ENCODE assay signal across 1 cellular context in genomic region chr12:80299219-80299618, GRCh38.
TF ChIP-seq lines count a peak whose summit lies in the region.

No MANE protein-coding gene starts in this region.

TF ChIP-seq in GM12878, 131 proteins besides CTCF, POLR2A, EP300 and RAD21 (continued from another document and continues in another):
- no peak for TF ChIP-seq ZSCAN29 (IDR thresholded peaks at IDR 0.05)
- TF ChIP-seq POU2F2 (IDR thresholded peaks at IDR 0.05; ENCODE audit: borderline replicate concordance, low read depth, low read length): no peak
- no peak for TF ChIP-seq SUZ12 (IDR thresholded peaks at IDR 0.05; ENCODE audit: unreplicated experiment)
- TF ChIP-seq PKNOX1 (IDR thresholded peaks at IDR 0.05): no peak
- TF ChIP-seq ZZZ3 (IDR thresholded peaks at IDR 0.05; ENCODE audit: control insufficient read depth, insufficient read length, low read depth): no peak
- TF ChIP-seq TCF12 (IDR thresholded peaks at IDR 0.05; ENCODE audit: low read depth, low read length): no peak
- no peak for TF ChIP-seq FOS (IDR thresholded peaks at IDR 0.05; ENCODE audit: borderline replicate concordance, extremely low read depth, insufficient read length)
- no peak for TF ChIP-seq BCLAF1 (IDR thresholded peaks at IDR 0.05)
- no peak for TF ChIP-seq BACH1 (IDR thresholded peaks at IDR 0.05; ENCODE audit: borderline replicate concordance)
- no peak for TF ChIP-seq NRF1 (conservative IDR thresholded peaks at IDR 0.05; ENCODE audit: low read depth, low read length)
- no peak for TF ChIP-seq YY1 (IDR thresholded peaks at IDR 0.05; ENCODE audit: low read depth, low read length)
- no peak for TF ChIP-seq E2F8 (IDR thresholded peaks at IDR 0.05; ENCODE audit: low read depth, partially characterized antibody)
- TF ChIP-seq SUPT20H (IDR thresholded peaks at IDR 0.05; ENCODE audit: borderline replicate concordance, control insufficient read depth, low read depth, low read length): no peak
- TF ChIP-seq YBX1 (IDR thresholded peaks at IDR 0.05): no peak
- no peak for TF ChIP-seq ATF3 (IDR thresholded peaks at IDR 0.05; ENCODE audit: borderline replicate concordance, extremely low read depth, low read depth, low read length)
- TF ChIP-seq PML (IDR thresholded peaks at IDR 0.05; ENCODE audit: low read length): no peak
- TF ChIP-seq NR2F1 (conservative IDR thresholded peaks at IDR 0.05): 0 out of 2 replicates have a peak, but pooled peaks have one; percentile 20
- peak; percentile 78; the same call in 1 of the 2 replicates for TF ChIP-seq NFIC (IDR thresholded peaks at IDR 0.05; ENCODE audit: low read depth, low read length)
- TF ChIP-seq WRNIP1 (IDR thresholded peaks at IDR 0.05; ENCODE audit: borderline replicate concordance, low read depth, low read length): no peak
- TF ChIP-seq CHD2 (IDR thresholded peaks at IDR 0.05; ENCODE audit: borderline replicate concordance, low read depth, low read length): no peak
- TF ChIP-seq FOXM1 (IDR thresholded peaks at IDR 0.05; ENCODE audit: low read depth, low read length): peak; percentile 80; the same call in 1 of the 2 replicates
- no peak for TF ChIP-seq BRCA1 (IDR thresholded peaks at IDR 0.05; ENCODE audit: low read depth, low read length)
- no peak for TF ChIP-seq CBX3 (IDR thresholded peaks at IDR 0.05; ENCODE audit: borderline replicate concordance, low read depth)
- no peak for TF ChIP-seq TARDBP (IDR thresholded peaks at IDR 0.05; ENCODE audit: borderline replicate concordance)
- no peak for TF ChIP-seq SIN3A (IDR thresholded peaks at IDR 0.05; ENCODE audit: low read depth, low read length)
- TF ChIP-seq NR2C2 (IDR thresholded peaks at IDR 0.05; ENCODE audit: borderline replicate concordance, control insufficient read depth, insufficient read length, low read depth): no peak
- TF ChIP-seq CHD4 (IDR thresholded peaks at IDR 0.05): no peak
- TF ChIP-seq STAT1 (conservative IDR thresholded peaks at IDR 0.05): no peak
- TF ChIP-seq NFXL1 (IDR thresholded peaks at IDR 0.05; ENCODE audit: borderline replicate concordance): no peak
- TF ChIP-seq KLF5 (IDR thresholded peaks at IDR 0.05; ENCODE audit: partially characterized antibody): no peak
- TF ChIP-seq PAX5 (IDR thresholded peaks at IDR 0.05; ENCODE audit: borderline replicate concordance, low read depth, low read length): no peak
- no peak for TF ChIP-seq HDAC2 (IDR thresholded peaks at IDR 0.05)
- peak; percentile 56; the same call in 1 of the 2 replicates for TF ChIP-seq ZBED1 (IDR thresholded peaks at IDR 0.05; ENCODE audit: borderline replicate concordance)
- no peak for TF ChIP-seq SREBF1 (IDR thresholded peaks at IDR 0.05; ENCODE audit: low read length)
- TF ChIP-seq SMC3 (IDR thresholded peaks at IDR 0.05; ENCODE audit: borderline replicate concordance, low read length): no peak
- no peak for TF ChIP-seq E4F1 (IDR thresholded peaks at IDR 0.05; ENCODE audit: borderline replicate concordance, partially characterized antibody)
- TF ChIP-seq IRF3 (IDR thresholded peaks at IDR 0.05): no peak
- TF ChIP-seq IRF4 (IDR thresholded peaks at IDR 0.05; ENCODE audit: low read depth, low read length): no peak
- no peak; the same call in 1 of the 2 replicates for TF ChIP-seq MTA3 (IDR thresholded peaks at IDR 0.05; ENCODE audit: borderline replicate concordance, low read length)
- TF ChIP-seq TAF1 (IDR thresholded peaks at IDR 0.05; ENCODE audit: borderline replicate concordance, low read depth, low read length): no peak
- TF ChIP-seq USF2 (IDR thresholded peaks at IDR 0.05; ENCODE audit: borderline replicate concordance, low read depth, low read length): no peak
- TF ChIP-seq SMARCA5 (IDR thresholded peaks at IDR 0.05): no peak
- no peak for TF ChIP-seq RFX5 (IDR thresholded peaks at IDR 0.05; ENCODE audit: low read depth, low read length)
- no peak for TF ChIP-seq ZBTB4 (CRISPR knock-in tag; IDR thresholded peaks at IDR 0.05)
- TF ChIP-seq SMAD1 (IDR thresholded peaks at IDR 0.05; ENCODE audit: low read depth, partially characterized antibody): no peak
- no peak; the same call in 1 of the 2 replicates for TF ChIP-seq JUNB (IDR thresholded peaks at IDR 0.05)
- TF ChIP-seq KAT2A (conservative IDR thresholded peaks at IDR 0.05; ENCODE audit: control insufficient read depth, low read depth, low read length): no peak
- no peak for TF ChIP-seq MAX (IDR thresholded peaks at IDR 0.05; ENCODE audit: low read depth, low read length)
- TF ChIP-seq RB1 (IDR thresholded peaks at IDR 0.05; ENCODE audit: borderline replicate concordance): no peak
- TF ChIP-seq ETV6 (conservative IDR thresholded peaks at IDR 0.05 in 1 of 2, IDR thresholded peaks at IDR 0.05 in 1 of 2; ENCODE audit: borderline replicate concordance in 1 of 2, low read depth in 1 of 2): no peak
- no peak for TF ChIP-seq SRF (IDR thresholded peaks at IDR 0.05; ENCODE audit: low read depth in 2 of 2, low read length in 2 of 2)
- no peak for TF ChIP-seq USF1 (IDR thresholded peaks at IDR 0.05; ENCODE audit: borderline replicate concordance, extremely low read length, insufficient read depth, low read depth, low read length)
